10 cellular contexts compared by ENCODE assay signal in the genomic region with DNA sequence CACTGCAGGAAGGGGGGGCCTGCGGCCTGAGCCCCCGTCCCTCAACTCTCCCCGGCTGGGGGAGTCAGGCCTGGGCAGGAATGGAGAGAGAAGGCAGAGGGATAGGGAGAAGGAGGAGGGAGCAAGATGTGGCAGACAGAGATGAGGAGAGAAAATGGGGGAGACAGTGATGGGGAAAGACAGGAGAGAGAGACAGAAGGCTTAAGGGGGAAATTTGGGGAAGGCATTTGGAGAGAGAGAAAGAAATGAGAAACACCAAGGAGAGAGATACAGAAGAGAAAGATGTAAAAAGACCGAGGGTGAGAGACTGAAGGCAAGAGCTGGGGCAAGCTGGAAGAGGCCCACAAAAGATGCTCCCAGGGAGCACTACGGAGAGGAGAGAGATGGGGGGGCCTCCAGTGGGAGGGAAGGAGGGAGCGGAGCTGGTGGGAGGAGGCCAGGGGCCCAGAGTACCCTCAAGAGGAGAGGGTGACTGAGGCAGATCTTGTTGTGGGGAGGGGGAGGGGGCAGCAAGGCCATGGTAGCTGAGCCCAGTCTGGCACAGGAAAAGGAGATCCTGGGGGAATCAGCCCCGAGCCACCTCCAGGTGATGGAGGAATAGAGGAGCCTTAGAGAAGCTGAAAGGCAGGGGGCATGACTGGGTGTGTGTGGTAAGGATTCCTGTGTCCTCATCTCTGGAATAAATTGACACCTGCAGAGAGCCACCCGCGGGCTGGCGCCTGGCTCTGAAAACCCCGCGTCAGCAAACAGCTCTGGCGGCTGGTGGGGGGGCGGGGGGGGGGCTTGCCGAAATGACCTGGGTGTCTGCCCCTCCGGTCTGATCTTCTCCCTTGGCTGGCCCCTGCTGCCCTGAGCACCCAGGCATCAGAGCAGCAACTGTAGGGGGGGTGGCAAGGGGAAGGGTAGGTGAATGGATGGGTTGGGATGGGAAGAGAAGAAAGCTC. TPM values are rescaled to one million over a fixed set of nuclear protein-coding genes. Genes with fewer than 3 reads are reported as not detected.
A peak's percentile ranks its signal among the peaks of the same experiment; 100 is the strongest.
DNase-seq lines count a peak whose midpoint lies in the region; ATAC-seq and TF ChIP-seq lines count a peak whose summit lies in the region.
"Had no signal": no experiment of that assay in that cellular context is flagged by ENCODE, and none has a peak within 500 bp of the region (broad histone marks: within the 10 kb centered on the region; RNA-seq: fewer than 3 reads in every experiment).

No MANE protein-coding gene starts in this region.

- H3K9me3 ChIP-seq in DND-41 (ENCODE audit: insufficient read depth, low read length, severe bottlenecking), result no peaks in the 10 kb centered on the region
- H3K9me3 ChIP-seq in PC-3 (ENCODE audit: low read length), result no peaks in the 10 kb centered on the region
- no peaks in the 10 kb centered on the region for H3K9me3 ChIP-seq in psoas muscle
- no peaks in the 10 kb centered on the region for H3K9me3 ChIP-seq in MM.1S (replicated peaks; ENCODE audit: insufficient read depth, low read length)

- H3K4me2 ChIP-seq in DND-41 (ENCODE audit: insufficient read depth, low read length), result peak overlapping the region; percentile 96
- peak overlapping the region; percentile 93 for H3K4me2 ChIP-seq in PC-3 (ENCODE audit: low read length)
- H3K4me2 ChIP-seq in MM.1S (ENCODE audit: low read depth, low read length), result no peak overlapping the region

- H3K27ac ChIP-seq in DND-41 (ENCODE audit: low read length), result no peak overlapping the region
- no peak overlapping the region for H3K27ac ChIP-seq in PC-3 (ENCODE audit: low read length)
- H3K27ac ChIP-seq in psoas muscle, result no peak overlapping the region
- no peak overlapping the region for H3K27ac ChIP-seq in MM.1S (ENCODE audit: low read length)
- H3K27ac ChIP-seq: epithelial cell of prostate had no signal

- H4K20me1 ChIP-seq in DND-41 (ENCODE audit: insufficient read depth, low read length) (0 out of 2 replicates have a peak, but pooled peaks cover 2% of the 10 kb centered on the region), PC-3 (ENCODE audit: low read length) (no peaks in the 10 kb centered on the region), MM.1S (ENCODE audit: insufficient read depth, low read length) (no peaks in the 10 kb centered on the region)

- BruUV-seq in PC-3 (replicated peaks; lab: Mats Ljungman, UMichigan), result TSS peak; percentile 40

- POLR2A ChIA-PET in PC-3 (lab: Charles Lee; ENCODE audit: unreplicated experiment), result no interaction called here

- H3K4me3 ChIP-seq in DND-41 (ENCODE audit: low read depth in 1 of 2, low read length in 2 of 2), result peak overlapping the region in 1 of 2 experiments; percentile 89; a peak in 2 of 4 replicates
- H3K4me3 ChIP-seq in PC-3 (ENCODE audit: low read length), result peak overlapping the region; percentile 81
- peak overlapping the region; percentile 76 for H3K4me3 ChIP-seq in epithelial cell of esophagus (ENCODE audit: low read length)
- H3K4me3 ChIP-seq in psoas muscle, result peak overlapping the region; percentile 73
- no peak overlapping the region for H3K4me3 ChIP-seq in MM.1S (ENCODE audit: low read length)

- intact Hi-C loops in PC-3 (cut with micrococcal nuclease) (no loop called here), psoas muscle (cut with DNase I) (loop anchor here in 1 of 2 donors (2.0 kb wide), 1 partner anchor 29 kb away; a partner anchor contains a TSS)

- ATAC-seq in DND-41 (ENCODE audit: insufficient read depth, low read depth), result no peak
- ATAC-seq in PC-3, result no peak
- ATAC-seq in psoas muscle, result no peak
- ATAC-seq in GM21529 (IDR thresholded peaks at IDR 0.05; ENCODE audit: unreplicated experiment), result no peak

- peaks cover 25% of the 10 kb centered on the region for H3K4me1 ChIP-seq in DND-41 (ENCODE audit: insufficient read depth, low read length)
- H3K4me1 ChIP-seq in PC-3 (ENCODE audit: insufficient read depth, low read length), result peaks cover 9% of the 10 kb centered on the region
- H3K4me1 ChIP-seq in psoas muscle, result peaks cover 9% of the 10 kb centered on the region
- H3K4me1 ChIP-seq in MM.1S (ENCODE audit: low read length), result peaks cover 4% of the 10 kb centered on the region; the same call in 1 of the 2 replicates

- H3K9me2 ChIP-seq in PC-3 (replicated peaks; ENCODE audit: low read length) (no peaks in the 10 kb centered on the region), MM.1S (replicated peaks; ENCODE audit: insufficient read depth, low read length) (no peaks in the 10 kb centered on the region)

- peak overlapping the region; percentile 82; the same call in 1 of the 2 replicates for H3K9ac ChIP-seq in DND-41 (ENCODE audit: low read depth, low read length)
- 0 out of 2 replicates have a peak overlapping the region, but pooled peaks have one; percentile 60 for H3K9ac ChIP-seq in PC-3 (ENCODE audit: low read length)
- H3K9ac ChIP-seq in MM.1S (ENCODE audit: low read length), result no peak overlapping the region

- no peaks in the 10 kb centered on the region for H3F3A ChIP-seq in PC-3 (ENCODE audit: low read length, unreplicated experiment)
- H3F3A ChIP-seq in MM.1S (ENCODE audit: insufficient read depth, low read length), result no peaks in the 10 kb centered on the region

- WGBS in psoas muscle, 3 donors, result 50 to 53% (median 52%) methylated on average over 16 of the region's 16 CpGs

- no peak overlapping the region for H2AFZ ChIP-seq in DND-41 (ENCODE audit: low read depth, low read length)
- no peak overlapping the region for H2AFZ ChIP-seq in PC-3 (ENCODE audit: low read length)
- H2AFZ ChIP-seq in MM.1S (ENCODE audit: low read length), result no peak overlapping the region

- TF ChIP-seq CTCF in DND-41 (IDR thresholded peaks at IDR 0.05; ENCODE audit: borderline replicate concordance, extremely low read depth, low read length, poor library complexity, severe bottlenecking) (no peak), PC-3 (conservative IDR thresholded peaks at IDR 0.05; ENCODE audit: low read depth, low read length) (no peak), epithelial cell of esophagus (IDR thresholded peaks at IDR 0.05; ENCODE audit: insufficient read depth, low read depth, low read length, missing control alignments) (no peak), psoas muscle (IDR thresholded peaks at IDR 0.05) (no peak), MM.1S (IDR thresholded peaks at IDR 0.05; ENCODE audit: low read length) (no peak)

- DNase-seq in DND-41, result no peak
- no peak for DNase-seq in PC-3
- DNase-seq in epithelial cell of esophagus (ENCODE audit: low read depth), result no peak
- DNase-seq in psoas muscle, result no peak
- no peak for DNase-seq in NCI-H526 (lab: John Stamatoyannopoulos, UW)
- no peak for DNase-seq in occipital lobe (lab: John Stamatoyannopoulos, UW)
- DNase-seq in MM.1S, result no peak

- H3K36me3 ChIP-seq in DND-41 (ENCODE audit: insufficient read depth, low read length) (peaks cover 23% of the 10 kb centered on the region), PC-3 (ENCODE audit: low read depth, low read length) (no peaks in the 10 kb centered on the region), psoas muscle (ENCODE audit: insufficient read depth in 1 of 2, low read depth in 1 of 2) (peaks cover 0 to 4% of the 10 kb centered on the region in 2 donors), MM.1S (replicated peaks; ENCODE audit: insufficient read depth, low read length) (no peaks in the 10 kb centered on the region)

- H3K27me3 ChIP-seq in DND-41 (ENCODE audit: insufficient read depth, low read length, poor library complexity), result no peaks in the 10 kb centered on the region
- no peaks in the 10 kb centered on the region for H3K27me3 ChIP-seq in PC-3 (ENCODE audit: low read length)
- H3K27me3 ChIP-seq in psoas muscle (ENCODE audit: insufficient read depth in 3 of 3, low read length in 2 of 3), result no peaks in the 10 kb centered on the region
- H3K27me3 ChIP-seq in MM.1S (replicated peaks; ENCODE audit: insufficient read depth, low read length), result peaks cover 49% of the 10 kb centered on the region

- CTCF ChIA-PET in PC-3 (lab: Charles Lee), result no interaction called here

- H3K79me2 ChIP-seq in DND-41 (ENCODE audit: insufficient read depth, low read length) (peaks cover 9% of the 10 kb centered on the region; the same call in 1 of the 2 replicates), PC-3 (ENCODE audit: low read length) (peaks cover 6% of the 10 kb centered on the region; the same call in 1 of the 2 replicates), MM.1S (ENCODE audit: low read length) (no peaks in the 10 kb centered on the region; the same call in 1 of the 2 replicates)

RNA-seq across cellular contexts. Expression of a gene that starts 1.5 kb away (rescaled TPM):
- 7.4 and 12.7 TPM in 2 replicates for total RNA-seq in PC-3 (2014; rRNA removed)
- total RNA-seq in psoas muscle, result 10 to 100 TPM in 1 of 4 donors, 1 to 10 TPM in 3; 6.5 to 11.5 (median 7.4) TPM
- 1 to 10 TPM; 2.8 to 3.1 (median 2.9) TPM for polyA plus RNA-seq in psoas muscle
- 9.2 TPM for total RNA-seq in occipital lobe

RNA-seq across cellular contexts. Expression of a gene that starts 2.3 kb away (rescaled TPM):
- total RNA-seq in PC-3 (2014; rRNA removed), result 56.6 and 82.4 TPM in 2 replicates
- 10 to 100 TPM; 47.1 to 80.4 (median 53.5) TPM for total RNA-seq in psoas muscle
- polyA plus RNA-seq in psoas muscle, result 10 to 100 TPM; 62.4 to 75.4 (median 69.7) TPM
- total RNA-seq in occipital lobe, result 55.2 TPM

RNA-seq across cellular contexts. Expression of a gene that starts 11.8 kb away (rescaled TPM):
- total RNA-seq in PC-3 (2014; rRNA removed) (53.8 and 62.7 TPM in 2 replicates), psoas muscle (10 to 100 TPM; 13.9 to 16.2 (median 15.1) TPM), occipital lobe (10.0 TPM)
- polyA plus RNA-seq in psoas muscle, result 10 to 100 TPM; 16.6 to 20.5 (median 18.7) TPM

RNA-seq across cellular contexts. Expression of a gene that starts 14.0 kb away (rescaled TPM):
- total RNA-seq in PC-3 (2014; rRNA removed), result not detected in 2 replicates
- total RNA-seq in psoas muscle, result not detected
- under 1 TPM in 1 of 3 donors, not detected in 2; 0.06 TPM for polyA plus RNA-seq in psoas muscle
- not detected for total RNA-seq in occipital lobe
- total RNA-seq: OCI-LY7 had no signal

RNA-seq across cellular contexts. Expression of a gene that starts 19.3 kb away (rescaled TPM):
- not detected in 2 replicates for total RNA-seq in PC-3 (2014; rRNA removed)
- not detected for total RNA-seq in psoas muscle
- polyA plus RNA-seq in psoas muscle, result under 1 TPM in 1 of 3 donors, not detected in 2; 0.03 TPM
- not detected for total RNA-seq in occipital lobe
- total RNA-seq: OCI-LY7 had no signal
